Comparison of ENCODE assay signal across 26 cellular contexts in genomic region chr19:23972161-23972560, GRCh38. TPM values are rescaled to one million over a fixed set of nuclear protein-coding genes. Genes with fewer than 3 reads are reported as not detected.
DNase-seq lines count a peak whose midpoint lies in the region; ATAC-seq, FAIRE-seq and TF ChIP-seq lines count a peak whose summit lies in the region.
"Had no signal": no experiment of that assay in that cellular context is flagged by ENCODE, and none has a peak within 500 bp of the region (broad histone marks: within the 10 kb centered on the region; RNA-seq: fewer than 3 reads in every experiment).

No MANE protein-coding gene starts in this region.

- no peak overlapping the region for H3K27ac ChIP-seq in GM23338 (ENCODE audit: low read depth)
- H3K27ac ChIP-seq in kidney (ENCODE audit: low read depth in 2 of 2, low read length in 2 of 2) = no peak overlapping the region
- H3K27ac ChIP-seq in suprapubic skin = no peak overlapping the region
- H3K27ac ChIP-seq: BLaER1 treated with 17β-estradiol and CSF1 and Interleukin-3, amounts not matched to agents 10 nM and 100 nM; PC-9; SK-N-MC had no signal

- DNase-seq in ELF-1 (ENCODE audit: low read depth, low spot score) (peak; percentile 9), GM23338 (ENCODE audit: low spot score) (no peak), kidney (peak; percentile 53), suprapubic skin (ENCODE audit: low spot score in 2 of 2) (no peak), H54 (ENCODE audit: insufficient read length, low spot score) (no peak), NCI-H2171 treated with DMSO at 0.1 percent for 48 hours (lab: John Stamatoyannopoulos, UW) (no peak)
- DNase-seq in activated CD4-positive, alpha-beta T cell treated with anti-CD3 and anti-CD28 coated beads for 48 hours = no peak
- DNase-seq: ACHN; Caco-2; CD4-positive, alpha-beta memory T cell; DMS 273 treated with DMSO at 0.1 percent for 48 hours; DMS79 treated with DMSO at 0.1 percent for 48 hours; H9; HFFc6; KG1; NCI-H1092 treated with DMSO at 0.1 percent for 48 hours; NCI-H1694; NCI-H2081; NCI-H69; RPMI8226; SHP77 treated with DMSO at 0.1 percent for 48 hours had no signal

- H3K4me1 ChIP-seq in GM23338 (ENCODE audit: insufficient read depth) (no peaks in the 10 kb centered on the region), kidney (ENCODE audit: control insufficient read depth in 1 of 2, insufficient read depth in 1 of 2, low read depth in 1 of 2, low read length in 2 of 2) (no peaks in the 10 kb centered on the region), suprapubic skin (no peaks in the 10 kb centered on the region)
- H3K4me1 ChIP-seq: BLaER1 treated with 17β-estradiol and CSF1 and Interleukin-3, amounts not matched to agents 10 nM and 100 nM; Caco-2 had no signal

- H3K9me3 ChIP-seq in kidney (ENCODE audit: control insufficient read depth in 1 of 2, low read length in 2 of 2) (no peaks in the 10 kb centered on the region), suprapubic skin (no peaks in the 10 kb centered on the region)
- H3K9me3 ChIP-seq: Caco-2 had no signal

- no peak overlapping the region for H2AFZ ChIP-seq in GM23338
- H2AFZ ChIP-seq: PC-9 had no signal

- no peak overlapping the region for H3K9ac ChIP-seq in kidney (ENCODE audit: low read length in 2 of 2)
- H3K9ac ChIP-seq: BLaER1 treated with 17β-estradiol and CSF1 and Interleukin-3, amounts not matched to agents 10 nM and 100 nM had no signal

- H3K36me3 ChIP-seq in GM23338 (ENCODE audit: insufficient read depth) (no peaks in the 10 kb centered on the region), kidney (ENCODE audit: control insufficient read depth in 1 of 2, insufficient read depth in 2 of 2, low read length in 2 of 2) (no peaks in the 10 kb centered on the region), suprapubic skin (no peaks in the 10 kb centered on the region)
- H3K36me3 ChIP-seq: BLaER1 treated with 17β-estradiol and CSF1 and Interleukin-3, amounts not matched to agents 10 nM and 100 nM had no signal

- TF ChIP-seq POLR2A in suprapubic skin (IDR thresholded peaks at IDR 0.05) (no peak), H54 (IDR thresholded peaks at IDR 0.05; ENCODE audit: low read depth, low read length) (no peak)

- H3K27me3 ChIP-seq in GM23338 (ENCODE audit: insufficient read depth) = no peaks in the 10 kb centered on the region
- peaks cover 34% of the 10 kb centered on the region for H3K27me3 ChIP-seq in suprapubic skin

- peaks cover 18% of the 10 kb centered on the region for H3K27me3 Mint-ChIP-seq in GM23338 (ENCODE audit: insufficient read depth, low read depth, poor library complexity)

- WGBS in suprapubic skin = 23% methylated on average over 9 of the region's 16 CpGs

- no peaks in the 10 kb centered on the region for H3F3A ChIP-seq in GM23338 (replicated peaks; ENCODE audit: low read depth)

- TF ChIP-seq CTCF in GM23338 (conservative IDR thresholded peaks at IDR 0.05; ENCODE audit: low read depth in 2 of 2) (no peak), kidney (IDR thresholded peaks at IDR 0.05; ENCODE audit: borderline replicate concordance, extremely low read depth, insufficient read depth) (no peak), suprapubic skin (IDR thresholded peaks at IDR 0.05) (no peak)

- no peaks in the 10 kb centered on the region for H3K79me2 ChIP-seq in GM23338 (replicated peaks; ENCODE audit: insufficient read depth)

- H3K9me2 ChIP-seq in GM23338 (ENCODE audit: insufficient read depth) = no peaks in the 10 kb centered on the region

- no peak overlapping the region for H3K4me3 ChIP-seq in GM23338
- no peak overlapping the region for H3K4me3 ChIP-seq in kidney (ENCODE audit: low read length in 2 of 2)
- H3K4me3 ChIP-seq in suprapubic skin = peak overlapping the region; percentile 12
- H3K4me3 ChIP-seq: BLaER1 treated with 17β-estradiol and CSF1 and Interleukin-3, amounts not matched to agents 10 nM and 100 nM; PC-9; SK-N-MC had no signal

- FAIRE-seq in kidney (lab: Jason Lieb, UNC) = no peak
- no peak for FAIRE-seq in H54 (lab: Jason Lieb, UNC)
- FAIRE-seq: GM12891, HepG2 had no signal

- peaks cover 75% of the 10 kb centered on the region for H3K9me3 Mint-ChIP-seq in GM23338

- ATAC-seq in GM23338 = peak; percentile 63
- ATAC-seq: HepG2 had no signal

- no peak overlapping the region for H3K4me2 ChIP-seq in GM23338
- H3K4me2 ChIP-seq: BLaER1 treated with 17β-estradiol and CSF1 and Interleukin-3, amounts not matched to agents 10 nM and 100 nM; PC-9 had no signal

- TF ChIP-seq EP300 in suprapubic skin (IDR thresholded peaks at IDR 0.05) = no peak

- no peaks in the 10 kb centered on the region for H4K20me1 ChIP-seq in GM23338 (replicated peaks; ENCODE audit: insufficient read depth)
- H4K20me1 ChIP-seq: BLaER1 treated with 17β-estradiol and CSF1 and Interleukin-3, amounts not matched to agents 10 nM and 100 nM had no signal

- intact Hi-C loops in kidney (cut with DNase I) = no loop called here

- H3K36me3 Mint-ChIP-seq in GM23338 (ENCODE audit: low read depth) = peaks cover 17% of the 10 kb centered on the region
- H3K36me3 Mint-ChIP-seq: CD4-positive, alpha-beta memory T cell had no signal

- peak overlapping the region; percentile 60; the same call in 2 of the 3 replicates for H3K4me3 Mint-ChIP-seq in GM23338
- H3K4me3 Mint-ChIP-seq: H9, HFFc6 had no signal

- H3K4me1 Mint-ChIP-seq in GM23338 = peaks cover 11% of the 10 kb centered on the region; the same call in 2 of the 3 replicates
- H3K4me1 Mint-ChIP-seq: H9 had no signal

- no peak overlapping the region for H3K27ac Mint-ChIP-seq in GM23338
- H3K27ac Mint-ChIP-seq: CD4-positive, alpha-beta memory T cell; HFFc6 had no signal

TF ChIP-seq in GM23338, 12 proteins besides CTCF, POLR2A, EP300 and RAD21:
- no peak for TF ChIP-seq ZNF114 (CRISPR knock-in tag; IDR thresholded peaks at IDR 0.05)
- no peak for TF ChIP-seq JUNB (IDR thresholded peaks at IDR 0.05; ENCODE audit: unreplicated experiment)
- TF ChIP-seq EZH2phosphoT487 (IDR thresholded peaks at IDR 0.05; ENCODE audit: unreplicated experiment) = no peak
- TF ChIP-seq NANOG (IDR thresholded peaks at IDR 0.05; ENCODE audit: borderline replicate concordance) = no peak
- TF ChIP-seq STAT1 (IDR thresholded peaks at IDR 0.05; ENCODE audit: unreplicated experiment) = no peak
- TF ChIP-seq POLR2AphosphoS5 (IDR thresholded peaks at IDR 0.05; ENCODE audit: low read depth) = no peak

RNA-seq across cellular contexts. Expression of gene ZNF726, which starts 57.5 kb away (rescaled TPM):
- total RNA-seq in GM23338 (2014; rRNA removed; shearing (Covaris generic)) = 0.58 and 0.66 TPM in 2 replicates
- polyA plus RNA-seq in GM23338 (2016; fragmentation: Nextera tagmentation; extraction: Ambion mirVana) (0.48 TPM in 1 of 2 replicates, not detected in the other), kidney (ENCODE audit: insufficient read depth, low read depth, low replicate concordance) (2.7 TPM)
- total RNA-seq in kidney (6.4 TPM), suprapubic skin (10 to 100 TPM in 2 of 4 donors, 1 to 10 TPM in 2; 6.0 to 13.4 (median 9.8) TPM)
- total RNA-seq: Caco-2, HepG2 had no signal
- polyA plus RNA-seq: HepG2 had no signal

Comparison
In these comparisons a context has a peak if more than half of its experiments do, and no peak if none do; other contexts are left out.
1. DNase-seq: peak in ELF-1 (single experiment) and kidney (single experiment); none in GM23338 (single experiment), suprapubic skin (0 of 2), H54 (single experiment), activated CD4-positive, alpha-beta T cell treated with anti-CD3 and anti-CD28 coated beads for 48 hours (single experiment) and NCI-H2171 treated with DMSO at 0.1 percent for 48 hours (single experiment).